ENCODE assay signal across 9 cellular contexts in the genomic region with DNA sequence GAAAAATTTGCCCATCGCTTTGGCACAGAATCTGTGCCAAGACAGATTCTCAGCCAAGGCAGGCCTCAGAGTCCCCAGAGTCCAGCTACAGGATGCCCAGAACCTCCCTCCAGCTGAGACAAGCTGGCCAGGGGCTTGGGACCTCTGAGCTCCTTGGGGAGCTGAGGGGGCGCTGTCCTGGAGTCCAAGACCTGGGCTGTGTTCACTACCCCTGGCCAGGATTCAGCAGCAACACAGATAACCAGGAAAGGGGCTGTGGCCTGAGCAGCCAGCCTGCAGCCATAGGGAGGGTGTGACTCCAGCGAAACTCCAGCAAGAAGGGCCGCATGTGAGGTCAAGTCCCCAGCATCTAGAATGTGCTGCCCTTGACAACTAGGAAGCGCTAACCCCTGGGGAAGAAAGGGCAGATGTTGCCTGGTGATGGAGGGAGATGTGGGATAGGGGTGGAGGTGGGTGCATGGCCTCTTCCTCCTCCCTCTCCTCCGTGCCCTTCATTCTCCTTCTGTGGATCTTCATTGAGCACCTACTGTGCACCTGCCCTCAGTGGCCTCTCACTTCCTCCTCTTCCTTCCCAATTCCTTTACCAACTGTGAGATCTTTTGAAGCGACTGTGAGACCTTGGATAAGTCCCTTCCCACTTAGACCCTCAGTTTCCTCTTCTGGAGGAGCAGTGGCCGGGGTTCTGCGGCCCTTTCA. TPM values are rescaled to one million over a fixed set of nuclear protein-coding genes. Genes with fewer than 3 reads are reported as not detected.
A peak's percentile ranks its signal among the peaks of the same experiment; 100 is the strongest.
DNase-seq lines count a peak whose midpoint lies in the region; ATAC-seq and TF ChIP-seq lines count a peak whose summit lies in the region.
"Had no signal": no experiment of that assay in that cellular context is flagged by ENCODE, and none has a peak within 500 bp of the region (broad histone marks: within the 10 kb centered on the region; RNA-seq: fewer than 3 reads in every experiment).

No MANE protein-coding gene starts in this region.

- no peak overlapping the region for H3K4me2 ChIP-seq in mammary epithelial cell (ENCODE audit: insufficient read depth, low read depth, low read length)

- H3K36me3 Mint-ChIP-seq in chondrocyte (ENCODE audit: low read depth), result no peaks in the 10 kb centered on the region
- peaks cover 0 to 1% (median 0%) of the 10 kb centered on the region in 5 donors for H3K36me3 Mint-ChIP-seq in naive thymus-derived CD4-positive, alpha-beta T cell

- TF ChIP-seq CTCF in breast epithelium (IDR thresholded peaks at IDR 0.05) (no peak), mammary epithelial cell (conservative IDR thresholded peaks at IDR 0.05 in 1 of 2, IDR thresholded peaks at IDR 0.05 in 1 of 2; ENCODE audit: extremely low read depth in 1 of 2, insufficient read depth in 1 of 2, low read depth in 1 of 2, low read length in 2 of 2) (no peak), chondrocyte (IDR thresholded peaks at IDR 0.05) (no peak), uterus (IDR thresholded peaks at IDR 0.05) (no peak)

- H3K27ac Mint-ChIP-seq in chondrocyte (ENCODE audit: unreplicated experiment), result peak overlapping the region; percentile 90
- peak overlapping the region; percentile 44 to 93 (median 87) for H3K27ac Mint-ChIP-seq in naive thymus-derived CD4-positive, alpha-beta T cell

- ATAC-seq in naive thymus-derived CD4-positive, alpha-beta T cell, result no peak
- ATAC-seq in GM18867 (IDR thresholded peaks at IDR 0.05; ENCODE audit: unreplicated experiment) (no peak), GM18870 (IDR thresholded peaks at IDR 0.05; ENCODE audit: unreplicated experiment) (no peak)

- POLR2A ChIA-PET in naive thymus-derived CD4-positive, alpha-beta T cell (lab: Charles Lee), result interaction anchor here (0.6 to 17.2 kb wide), 7 partner anchors 8 to 121 kb away, joined by 3 to 241 read pairs (median 4); a partner anchor contains a TSS

- dilution Hi-C loops in mammary epithelial cell (cut with HindIII; ENCODE audit: low sequenced_read_pairs), result loop anchor here (5.0 kb wide), 1 partner anchor 127 kb away; no protein-coding TSS in a partner anchor

- H3K27ac ChIP-seq in breast epithelium, result peak overlapping the region; percentile 95 to 99
- H3K27ac ChIP-seq in mammary epithelial cell (ENCODE audit: insufficient read depth, low read depth, low read length), result no peak overlapping the region
- H3K27ac ChIP-seq in naive thymus-derived CD4-positive, alpha-beta T cell (ENCODE audit: low read depth, low read length), result peak overlapping the region; percentile 44
- peak overlapping the region; percentile 100 for H3K27ac ChIP-seq in uterus
- H3K27ac ChIP-seq: C4-2B had no signal

- no peak overlapping the region for H2AFZ ChIP-seq in mammary epithelial cell (ENCODE audit: low read depth, low read length)

- in situ Hi-C loops in mammary epithelial cell (cut with MboI; ENCODE audit: low sequenced_read_pairs in 2 of 2), result no loop called here

- intact Hi-C loops in breast epithelium (cut with DNase I; ENCODE audit: low total_unique reads), result loop anchor here (10.0 kb wide), 1 partner anchor 204 kb away; a partner anchor contains a TSS
- intact Hi-C loops in mammary epithelial cell (cut with micrococcal nuclease), result no loop called here
- intact Hi-C loops in naive thymus-derived CD4-positive, alpha-beta T cell (cut with micrococcal nuclease), result loop anchor here (1.0 kb wide), 1 partner anchor 7 kb away; a partner anchor contains a TSS
- intact Hi-C loops in uterus (cut with DNase I; ENCODE audit: low total_unique reads), result no loop called here

- H4K20me1 ChIP-seq in mammary epithelial cell (ENCODE audit: insufficient read depth, low read length), result no peaks in the 10 kb centered on the region

- CTCF ChIA-PET in mammary epithelial cell (lab: Charles Lee; ENCODE audit: low non-redundant PET), result no interaction called here
- CTCF ChIA-PET in naive thymus-derived CD4-positive, alpha-beta T cell (lab: Charles Lee), result interaction anchor here (0.6 to 6.2 kb wide), 6 partner anchors 9 to 245 kb away, joined by 3 to 26 read pairs (median 4); a partner anchor contains a TSS

- TF ChIP-seq POLR2A in breast epithelium (IDR thresholded peaks at IDR 0.05) (no peak), uterus (IDR thresholded peaks at IDR 0.05) (no peak)

- no peaks in the 10 kb centered on the region for H3K79me2 ChIP-seq in mammary epithelial cell (ENCODE audit: insufficient read depth, low read length)

- peaks cover 59% of the 10 kb centered on the region for H3K4me1 Mint-ChIP-seq in chondrocyte (ENCODE audit: low read depth)
- H3K4me1 Mint-ChIP-seq in naive thymus-derived CD4-positive, alpha-beta T cell, result peaks cover 34 to 91% (median 50%) of the 10 kb centered on the region in 7 donors

- H3K4me1 ChIP-seq in breast epithelium, result peaks cover 22 to 34% of the 10 kb centered on the region in 2 donors
- H3K4me1 ChIP-seq in mammary epithelial cell (ENCODE audit: insufficient read depth, low read length), result peaks cover 32% of the 10 kb centered on the region
- peaks cover 42 to 44% of the 10 kb centered on the region in 2 donors for H3K4me1 ChIP-seq in naive thymus-derived CD4-positive, alpha-beta T cell (ENCODE audit: control insufficient read depth in 2 of 2, insufficient read depth in 2 of 2, low read length in 2 of 2)
- H3K4me1 ChIP-seq in uterus, result peaks cover 21 to 28% of the 10 kb centered on the region in 2 donors

- H3K9me3 Mint-ChIP-seq in chondrocyte (ENCODE audit: low read depth), result no peaks in the 10 kb centered on the region
- H3K9me3 Mint-ChIP-seq in naive thymus-derived CD4-positive, alpha-beta T cell, result no peaks in the 10 kb centered on the region

- DNase-seq in breast epithelium (ENCODE audit: low spot score in 2 of 2) (no peak), mammary epithelial cell (no peak), chondrocyte (ENCODE audit: low spot score) (no peak), uterus (peak in 1 of 2 donors; percentile 50), NCI-H2029 (lab: John Stamatoyannopoulos, UW) (no peak)
- peak in 1 of 9 donors; percentile 12 for DNase-seq in naive thymus-derived CD4-positive, alpha-beta T cell

- peak overlapping the region; percentile 59 for H3K4me3 Mint-ChIP-seq in chondrocyte (ENCODE audit: unreplicated experiment)
- H3K4me3 Mint-ChIP-seq in naive thymus-derived CD4-positive, alpha-beta T cell, result peak overlapping the region; percentile 58 to 84 (median 82)

- H3K27me3 ChIP-seq in breast epithelium (no peaks in the 10 kb centered on the region), mammary epithelial cell (ENCODE audit: insufficient read depth, low read length) (peaks cover 2% of the 10 kb centered on the region), uterus (no peaks in the 10 kb centered on the region)
- H3K27me3 ChIP-seq in naive thymus-derived CD4-positive, alpha-beta T cell (ENCODE audit: control insufficient read depth in 2 of 2, insufficient read depth in 2 of 2, low read length in 2 of 2), result no peaks in the 10 kb centered on the region

- H3K9ac ChIP-seq in mammary epithelial cell (ENCODE audit: insufficient read depth, low read length), result no peak overlapping the region

- BruUV-seq in mammary epithelial cell (replicated peaks; lab: Mats Ljungman, UMichigan), result no TSS peak

- H3K9me3 ChIP-seq in breast epithelium (no peaks in the 10 kb centered on the region), mammary epithelial cell (replicated peaks; ENCODE audit: insufficient read depth, low read length) (no peaks in the 10 kb centered on the region), uterus (no peaks in the 10 kb centered on the region)
- H3K9me3 ChIP-seq in naive thymus-derived CD4-positive, alpha-beta T cell (ENCODE audit: control insufficient read depth in 2 of 3, low read length in 3 of 3), result no peaks in the 10 kb centered on the region

- peaks cover 11% of the 10 kb centered on the region for H3K27me3 Mint-ChIP-seq in chondrocyte (ENCODE audit: low read depth)
- H3K27me3 Mint-ChIP-seq in naive thymus-derived CD4-positive, alpha-beta T cell, result no peaks in the 10 kb centered on the region

- peak overlapping the region in 1 of 3 donors; percentile 86 for H3K4me3 ChIP-seq in breast epithelium
- H3K4me3 ChIP-seq in mammary epithelial cell (replicated peaks in 1 of 3; ENCODE audit: insufficient read depth in 1 of 3, low read depth in 2 of 3, low read length in 3 of 3), result no peak overlapping the region
- H3K4me3 ChIP-seq in naive thymus-derived CD4-positive, alpha-beta T cell (ENCODE audit: low read length), result no peak overlapping the region
- H3K4me3 ChIP-seq in uterus, result no peak overlapping the region

- 76% methylated on average over 8 of the region's 9 CpGs for WGBS in mammary epithelial cell (ENCODE audit: low coverage, missing lambda C conversion rate)

- H3K36me3 ChIP-seq in breast epithelium (no peaks in the 10 kb centered on the region), mammary epithelial cell (ENCODE audit: insufficient read depth, low read length) (no peaks in the 10 kb centered on the region), uterus (no peaks in the 10 kb centered on the region)
- H3K36me3 ChIP-seq in naive thymus-derived CD4-positive, alpha-beta T cell (ENCODE audit: control insufficient read depth in 2 of 3, insufficient read depth in 3 of 3, low read length in 3 of 3), result no peaks in the 10 kb centered on the region

RNA-seq across cellular contexts. Expression of a gene that starts 7.7 kb away (rescaled TPM):
- total RNA-seq in breast epithelium (100 to 1,000 TPM in 1 of 3 donors, 10 to 100 TPM in 2; 18.9 to 132 (median 56.4) TPM), mammary epithelial cell (1 to 10 TPM; 6.6 to 8.3 TPM), chondrocyte (7.5 to 14.4 TPM (median 12.9 TPM) in 3 replicates), uterus (10 to 100 TPM; 15.1 to 73.5 (median 36.3) TPM)
- 3.0 TPM for polyA plus RNA-seq in mammary epithelial cell
- 1.3 TPM for polyA minus RNA-seq in mammary epithelial cell
- 100 to 1,000 TPM in 3 of 5 experiments, 10 to 100 TPM in 2; 82.4 to 182 (median 113) TPM for total RNA-seq in naive thymus-derived CD4-positive, alpha-beta T cell
- polyA plus RNA-seq in naive thymus-derived CD4-positive, alpha-beta T cell, result 100 to 1,000 TPM in 1 of 2 donors, 10 to 100 TPM in 1; 52.2 to 111 TPM

RNA-seq across cellular contexts. Expression of a gene that starts 23.7 kb away (rescaled TPM):
- total RNA-seq in breast epithelium, result 1 to 10 TPM in 2 of 3 donors, not detected in 1; 4.3 to 6.1 TPM
- not detected for total RNA-seq in mammary epithelial cell
- polyA plus RNA-seq in mammary epithelial cell, result not detected
- not detected for polyA minus RNA-seq in mammary epithelial cell
- total RNA-seq in chondrocyte, result not detected in 3 replicates
- 1 to 10 TPM in 1 of 5 experiments, under 1 TPM in 2, not detected in 2; 0.27 to 1.3 (median 0.43) TPM for total RNA-seq in naive thymus-derived CD4-positive, alpha-beta T cell
- not detected for polyA plus RNA-seq in naive thymus-derived CD4-positive, alpha-beta T cell
- total RNA-seq in uterus, result not detected

Comparison
In these comparisons a context has a peak if more than half of its experiments do, and no peak if none do; other contexts are left out.
1. intact Hi-C loops: an anchor here in breast epithelium (10.0 kb wide) and naive thymus-derived CD4-positive, alpha-beta T cell (1.0 kb wide); none called in mammary epithelial cell and uterus.